In genomic region chr17:17855976-17856375, GRCh38 we compare ENCODE assay signal across 3 cellular contexts.
TF ChIP-seq lines count a peak whose summit lies in the region.

No MANE protein-coding gene starts in this region.

TF ChIP-seq in SK-N-SH, 30 proteins besides CTCF, POLR2A, EP300 and RAD21 (continues in another document):
- TF ChIP-seq TAF1 (IDR thresholded peaks at IDR 0.05; ENCODE audit: borderline replicate concordance, low read depth, low read length) (no peak), IRF3 (IDR thresholded peaks at IDR 0.05; ENCODE audit: low read depth, low read length) (no peak), USF2 (IDR thresholded peaks at IDR 0.05; ENCODE audit: borderline replicate concordance, low read depth, low read length) (0 out of 2 replicates have a peak, but pooled peaks have one; percentile 8), NRF1 (IDR thresholded peaks at IDR 0.05; ENCODE audit: low read depth, low read length) (no peak), ELF1 (IDR thresholded peaks at IDR 0.05) (no peak), SIN3A (IDR thresholded peaks at IDR 0.05; ENCODE audit: borderline replicate concordance, low read depth, low read length) (no peak), TCF12 (IDR thresholded peaks at IDR 0.05) (no peak), ZBTB33 (IDR thresholded peaks at IDR 0.05; ENCODE audit: borderline replicate concordance, low read depth) (no peak), PBX3 (IDR thresholded peaks at IDR 0.05) (no peak), MEF2A (IDR thresholded peaks at IDR 0.05; ENCODE audit: borderline replicate concordance, low read depth) (no peak), FOXJ3 (CRISPR knock-in tag; IDR thresholded peaks at IDR 0.05) (no peak), JUND (IDR thresholded peaks at IDR 0.05) (no peak), POLR2AphosphoS5 (IDR thresholded peaks at IDR 0.05; ENCODE audit: low read depth, low read length) (no peak), RFX5 (IDR thresholded peaks at IDR 0.05; ENCODE audit: low read length) (no peak), TEAD4 (IDR thresholded peaks at IDR 0.05; ENCODE audit: borderline replicate concordance, insufficient read depth) (no peak), YY1 (IDR thresholded peaks at IDR 0.05; ENCODE audit: low read depth) (no peak), MXI1 (IDR thresholded peaks at IDR 0.05; ENCODE audit: low read depth, low read length) (peak; percentile 65; the same call in 1 of the 2 replicates)

TF ChIP-seq in SK-N-SH treated with all-trans-retinoic acid at 6 μM for 48 hours, 23 proteins besides CTCF, POLR2A, EP300 and RAD21:
- TF ChIP-seq ISL1 (CRISPR knock-in tag; IDR thresholded peaks at IDR 0.05): no peak
- TF ChIP-seq ZNF70 (CRISPR knock-in tag; IDR thresholded peaks at IDR 0.05): no peak
- no peak for TF ChIP-seq ZNF8 (CRISPR knock-in tag; IDR thresholded peaks at IDR 0.05)
- no peak for TF ChIP-seq ZFP3 (CRISPR knock-in tag; IDR thresholded peaks at IDR 0.05)
- no peak for TF ChIP-seq SNAI2 (CRISPR knock-in tag; IDR thresholded peaks at IDR 0.05)
- no peak for TF ChIP-seq ARNTL (CRISPR knock-in tag; IDR thresholded peaks at IDR 0.05; ENCODE audit: borderline replicate concordance, low read depth)
- no peak for TF ChIP-seq ESRRG (CRISPR knock-in tag; IDR thresholded peaks at IDR 0.05)
- TF ChIP-seq GLIS3 (CRISPR knock-in tag; IDR thresholded peaks at IDR 0.05): no peak
- TF ChIP-seq TSHZ2 (CRISPR knock-in tag; IDR thresholded peaks at IDR 0.05): no peak
- TF ChIP-seq CSDC2 (CRISPR knock-in tag; IDR thresholded peaks at IDR 0.05): no peak
- no peak for TF ChIP-seq POU6F1 (CRISPR knock-in tag; IDR thresholded peaks at IDR 0.05; ENCODE audit: borderline replicate concordance, low read depth)
- no peak for TF ChIP-seq PATZ1 (CRISPR knock-in tag; IDR thresholded peaks at IDR 0.05; ENCODE audit: borderline replicate concordance)
- TF ChIP-seq PPARA (CRISPR knock-in tag; IDR thresholded peaks at IDR 0.05; ENCODE audit: borderline replicate concordance): no peak
- TF ChIP-seq BACH2 (CRISPR knock-in tag; IDR thresholded peaks at IDR 0.05; ENCODE audit: borderline replicate concordance): no peak
TF ChIP-seq in SK-N-SH treated with all-trans-retinoic acid at 6 μM for 48 hours: peak in this region for 0.

TF ChIP-seq in H1, 55 proteins besides CTCF, POLR2A, EP300 and RAD21:
- TF ChIP-seq HDAC2 (IDR thresholded peaks at IDR 0.05; ENCODE audit: borderline replicate concordance in 1 of 2, low read depth in 2 of 2, low read length in 2 of 2): no peak
- no peak for TF ChIP-seq SRF (IDR thresholded peaks at IDR 0.05; ENCODE audit: low read depth, low read length)
- no peak for TF ChIP-seq CHD7 (IDR thresholded peaks at IDR 0.05; ENCODE audit: insufficient replicate concordance, low read length)
- no peak for TF ChIP-seq ZNF274 (IDR thresholded peaks at IDR 0.05; ENCODE audit: borderline replicate concordance, extremely low read depth, low read length)
- TF ChIP-seq JUN (IDR thresholded peaks at IDR 0.05; ENCODE audit: low read depth, low read length): no peak
- no peak for TF ChIP-seq BACH1 (IDR thresholded peaks at IDR 0.05; ENCODE audit: low read length)
- no peak for TF ChIP-seq POLR2AphosphoS5 (IDR thresholded peaks at IDR 0.05; ENCODE audit: low read depth, low read length)
- TF ChIP-seq NRF1 (IDR thresholded peaks at IDR 0.05; ENCODE audit: low read depth, low read length): no peak
- TF ChIP-seq TAF7 (optimal IDR thresholded peaks at IDR 0.05; ENCODE audit: borderline replicate concordance, low read depth, low read length): no peak
